1 cellular context compared by ENCODE assay signal in the genomic region with DNA sequence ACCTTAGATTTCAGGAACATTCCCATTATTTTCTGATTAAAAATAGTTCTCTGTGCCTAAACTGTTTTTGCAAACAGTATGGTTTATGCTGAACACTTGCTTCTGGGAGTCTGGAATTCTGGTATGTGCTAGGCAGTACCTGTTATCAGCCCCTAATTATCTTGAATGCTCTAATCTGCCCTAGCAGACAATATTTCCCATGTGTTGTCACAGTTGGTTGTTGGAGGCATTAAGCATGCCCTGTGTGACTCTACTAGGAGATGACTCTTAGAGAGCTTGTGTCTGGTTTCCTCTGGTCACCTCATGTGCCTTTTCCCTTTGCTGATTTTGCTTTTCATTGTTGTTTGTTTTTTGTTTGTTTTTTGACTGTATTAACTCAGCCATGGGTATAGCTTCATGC.
TF ChIP-seq lines count a peak whose summit lies in the region.

No MANE protein-coding gene starts in this region.

TF ChIP-seq in IMR-90, 13 proteins besides CTCF, POLR2A, EP300 and RAD21:
- TF ChIP-seq RCOR1 (IDR thresholded peaks at IDR 0.05; ENCODE audit: insufficient replicate concordance, low read length) (no peak), NFE2L2 (IDR thresholded peaks at IDR 0.05; ENCODE audit: low read depth, low read length) (no peak), CEBPB (IDR thresholded peaks at IDR 0.05; ENCODE audit: low read depth, low read length) (no peak), CHD1 (IDR thresholded peaks at IDR 0.05; ENCODE audit: low read depth, low read length) (no peak), RFX5 (IDR thresholded peaks at IDR 0.05; ENCODE audit: low read depth, low read length) (no peak), MAFK (IDR thresholded peaks at IDR 0.05; ENCODE audit: low read depth, low read length) (no peak), ELK1 (IDR thresholded peaks at IDR 0.05; ENCODE audit: borderline replicate concordance, low read depth, low read length) (no peak), SMC3 (IDR thresholded peaks at IDR 0.05; ENCODE audit: low read depth, low read length) (no peak), MAZ (IDR thresholded peaks at IDR 0.05; ENCODE audit: borderline replicate concordance, low read depth, low read length) (no peak)
- TF ChIP-seq, protein P1, sequence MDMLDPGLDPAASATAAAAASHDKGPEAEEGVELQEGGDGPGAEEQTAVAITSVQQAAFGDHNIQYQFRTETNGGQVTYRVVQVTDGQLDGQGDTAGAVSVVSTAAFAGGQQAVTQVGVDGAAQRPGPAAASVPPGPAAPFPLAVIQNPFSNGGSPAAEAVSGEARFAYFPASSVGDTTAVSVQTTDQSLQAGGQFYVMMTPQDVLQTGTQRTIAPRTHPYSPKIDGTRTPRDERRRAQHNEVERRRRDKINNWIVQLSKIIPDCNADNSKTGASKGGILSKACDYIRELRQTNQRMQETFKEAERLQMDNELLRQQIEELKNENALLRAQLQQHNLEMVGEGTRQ (IDR thresholded peaks at IDR 0.05; ENCODE audit: low read depth, low read length) = no peak
TF ChIP-seq in IMR-90: peak in this region for 0.
